23 cellular contexts compared by ENCODE assay signal in genomic region chr12:131591714-131592709, GRCh38.
"Had no signal": no experiment of that assay in that cellular context is flagged by ENCODE, and none has a peak within 500 bp of the region (broad histone marks: within the 10 kb centered on the region; RNA-seq: fewer than 3 reads in every experiment).

No MANE protein-coding gene starts in this region.

- H3K36me3 Mint-ChIP-seq: activated naive CD4-positive, alpha-beta T cell treated with anti-CD3 and anti-CD28 coated beads, Interleukin-2, amount 50 U/mL, for 24 hours; mesothelial cell of epicardium; natural killer cell had no signal

- H3K27me3 ChIP-seq: brain microvascular endothelial cell, neutrophil, pancreas had no signal

- H3K9me3 ChIP-seq: pancreas, psoas muscle had no signal

- H3K4me1 Mint-ChIP-seq: mesothelial cell of epicardium had no signal

- H3K36me3 ChIP-seq: brain microvascular endothelial cell, neutrophil, pancreas, tibial artery had no signal

- H3K9me3 Mint-ChIP-seq: activated naive CD4-positive, alpha-beta T cell treated with anti-CD3 and anti-CD28 coated beads, Interleukin-2, amount 50 U/mL, for 24 hours; mesothelial cell of epicardium; natural killer cell had no signal

- H3K4me3 ChIP-seq: pancreas, psoas muscle, tibial artery had no signal

- FAIRE-seq: pancreas had no signal

- H3K27ac Mint-ChIP-seq: activated naive CD4-positive, alpha-beta T cell treated with anti-CD3 and anti-CD28 coated beads, Interleukin-2, amount 50 U/mL, for 24 hours; mesothelial cell of epicardium had no signal

- H3K4me3 Mint-ChIP-seq: activated naive CD4-positive, alpha-beta T cell treated with anti-CD3 and anti-CD28 coated beads, Interleukin-2, amount 50 U/mL, for 24 hours; mesothelial cell of epicardium had no signal

- DNase-seq: activated CD4-positive, alpha-beta T cell treated with anti-CD3 and anti-CD28 coated beads for 4 hours; activated CD4-positive, CD25-positive, alpha-beta regulatory T cell; activated gamma-delta T cell treated with Interleukin-2 at 50 U/mL for 16 hours; anterior cingulate cortex; brain microvascular endothelial cell; caudate nucleus; dermis blood vessel endothelial cell; effector CD8-positive, alpha-beta T cell; foreskin melanocyte; hippocampal formation; left ventricle myocardium superior; mammary epithelial cell; natural killer cell; psoas muscle; right cardiac atrium; stimulated activated CD4-positive, alpha-beta T cell treated with anti-CD3 and anti-CD28 coated beads, Interleukin-4, amount 100 ng/mL, for 4 hours; stimulated activated naive CD8-positive, alpha-beta T cell treated with anti-CD3 and anti-CD28 coated beads, Interleukin-15, Interleukin-2, amounts not matched to agents 100 U/mL and 50 U/mL, for 24 hours; T1000; tibial artery had no signal

- H3K27ac ChIP-seq: brain microvascular endothelial cell, neutrophil, pancreas, psoas muscle, tibial artery had no signal

- ATAC-seq: left ventricle myocardium superior, pancreas, psoas muscle, right cardiac atrium had no signal

- H3K27me3 Mint-ChIP-seq: activated naive CD4-positive, alpha-beta T cell treated with anti-CD3 and anti-CD28 coated beads, Interleukin-2, amount 50 U/mL, for 24 hours had no signal

- H3K4me1 ChIP-seq: pancreas, psoas muscle, tibial artery had no signal
